8 cellular contexts compared by ENCODE assay signal in the genomic region with DNA sequence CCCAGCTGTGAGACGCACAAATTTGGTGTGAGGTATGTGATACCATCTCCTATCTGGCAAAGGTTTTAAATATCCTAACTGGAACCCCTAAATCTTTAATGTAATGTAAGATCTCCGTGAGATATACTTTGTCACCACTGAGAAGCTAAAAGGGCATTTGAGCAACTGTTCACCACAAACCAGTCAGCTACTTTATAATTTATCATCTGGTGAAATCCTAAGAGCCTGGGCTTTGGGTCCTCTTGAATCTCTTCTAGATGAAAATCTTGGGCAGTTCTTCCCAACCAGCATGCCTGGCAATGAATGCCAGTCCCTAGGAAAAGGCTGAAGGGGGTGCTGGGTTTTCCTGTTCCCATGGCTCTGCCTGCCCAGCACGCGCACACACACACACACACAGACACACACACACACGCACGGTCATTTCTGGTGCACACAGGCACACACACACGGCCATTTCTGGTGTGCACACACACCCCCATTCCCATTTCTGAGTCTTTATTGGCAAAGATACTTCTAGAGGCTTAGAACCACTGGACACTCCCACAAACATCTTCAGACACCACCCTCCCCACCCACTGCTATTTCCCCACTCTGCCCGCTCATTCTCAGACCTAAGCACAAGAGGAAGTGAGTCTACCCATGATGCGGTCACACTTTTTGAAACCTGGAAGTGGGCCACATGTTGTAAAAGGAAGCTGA.
A peak's percentile ranks its signal among the peaks of the same experiment; 100 is the strongest.
DNase-seq lines count a peak whose midpoint lies in the region; ATAC-seq and TF ChIP-seq lines count a peak whose summit lies in the region.

No MANE protein-coding gene starts in this region.

- no peaks in the 10 kb centered on the region for H3K36me3 Mint-ChIP-seq in T-helper 17 cell (ENCODE audit: low read depth)

- H3K4me1 Mint-ChIP-seq in T-helper 17 cell: peaks cover 23% of the 10 kb centered on the region

- DNase-seq in AG09309 (ENCODE audit: low read depth) (peak; percentile 95), T-helper 17 cell (peak in 2 of 3 donors; percentile 22 to 30), amniotic stem cell (lab: John Stamatoyannopoulos, UW) (peak; percentile 72), iPS-NIHi11 (ENCODE audit: low spot score) (peak; percentile 34), HuH-7.5 (ENCODE audit: low spot score) (no peak)
- DNase-seq in stimulated activated CD4-positive, alpha-beta T cell treated with anti-CD3 and anti-CD28 coated beads, Interleukin-4, amount 100 ng/mL, for 4 hours: peak; percentile 27 to 75

- no peak overlapping the region for H3K4me3 ChIP-seq in AG09309 (ENCODE audit: control insufficient read depth, low read depth, low read length)

- TF ChIP-seq CTCF in AG09309 (IDR thresholded peaks at IDR 0.05; ENCODE audit: control insufficient read depth, insufficient read depth, low read depth, low read length, missing control alignments): no peak

- ATAC-seq in GM19328 (IDR thresholded peaks at IDR 0.05; ENCODE audit: unreplicated experiment) (peak; percentile 42), HG03460 (IDR thresholded peaks at IDR 0.05; ENCODE audit: unreplicated experiment) (peak; percentile 51), T-helper 17 cell (peak; percentile 95)

- H3K4me3 Mint-ChIP-seq in T-helper 17 cell: peak overlapping the region; percentile 80

- H3K27me3 Mint-ChIP-seq in T-helper 17 cell: no peaks in the 10 kb centered on the region

- H3K27ac Mint-ChIP-seq in T-helper 17 cell: peak overlapping the region; percentile 86

- no peaks in the 10 kb centered on the region for H3K9me3 ChIP-seq in T-helper 17 cell (ENCODE audit: control insufficient read depth, low read length, poor library complexity, severe bottlenecking)

Comparison
In these comparisons a context has a peak if more than half of its experiments do, and no peak if none do; other contexts are left out.
1. ATAC-seq: peak in every context shown above with its lines; median percentile 95 in T-helper 17 cell; 51 in HG03460; 42 in GM19328.